ENCODE assay signal across 8 cellular contexts in genomic region chr2:240434728-240435456, GRCh38. TPM values are rescaled to one million over a fixed set of nuclear protein-coding genes. Genes with fewer than 3 reads are reported as not detected.
DNase-seq lines count a peak whose midpoint lies in the region; ATAC-seq, FAIRE-seq and TF ChIP-seq lines count a peak whose summit lies in the region.

No MANE protein-coding gene starts in this region.

- H3K4me1 Mint-ChIP-seq in dendritic cell treated with granulocyte-macrophage colony-stimulating factor and Interleukin-4, amounts not matched to agents 40 ng/mL and 50 ng/mL, for 4 days (ENCODE audit: low read depth) = peaks cover 6% of the 10 kb centered on the region

- no peak for FAIRE-seq in HepG2 (lab: Jason Lieb, UNC)

- ATAC-seq in HG02870 (IDR thresholded peaks at IDR 0.05; ENCODE audit: unreplicated experiment) (peak; percentile 58), HepG2 (no peak), GM18519 (IDR thresholded peaks at IDR 0.05; ENCODE audit: low FRiP score, unreplicated experiment) (no peak)

- H3K4me2 ChIP-seq in HepG2 (ENCODE audit: low read depth, low read length) = peak overlapping the region; percentile 33

- no peaks in the 10 kb centered on the region for H3K36me3 Mint-ChIP-seq in dendritic cell treated with granulocyte-macrophage colony-stimulating factor and Interleukin-4, amounts not matched to agents 40 ng/mL and 50 ng/mL, for 4 days (ENCODE audit: low read depth)

- no peaks in the 10 kb centered on the region for H3K79me2 ChIP-seq in HepG2 (ENCODE audit: insufficient read depth, low read length)

- peaks cover 10% of the 10 kb centered on the region for H3K4me1 ChIP-seq in HepG2 (ENCODE audit: insufficient read depth, low read length)

- intact Hi-C loops in dendritic cell treated with granulocyte-macrophage colony-stimulating factor and Interleukin-4, amounts not matched to agents 40 ng/mL and 50 ng/mL, for 4 days (cut with micrococcal nuclease) = loop anchor here (5.0 kb wide), 1 partner anchor 203 kb away; no protein-coding TSS in a partner anchor
- intact Hi-C loops in HepG2 (cut with micrococcal nuclease; ENCODE audit: unreplicated experiment) = loop anchor here (5.0 kb wide), 2 partner anchors 183 to 283 kb away; no protein-coding TSS in a partner anchor

- H3K9me3 Mint-ChIP-seq in dendritic cell treated with granulocyte-macrophage colony-stimulating factor and Interleukin-4, amounts not matched to agents 40 ng/mL and 50 ng/mL, for 4 days = no peaks in the 10 kb centered on the region

- peaks cover 59% of the 10 kb centered on the region for H3K27me3 Mint-ChIP-seq in dendritic cell treated with granulocyte-macrophage colony-stimulating factor and Interleukin-4, amounts not matched to agents 40 ng/mL and 50 ng/mL, for 4 days

- in situ Hi-C loops in HepG2 (cut with HindIII; ENCODE audit: extremely low pct_ligation_motif_present, low pct_unique_long_range_greater_than_20kb) = loop anchor here (5.0 kb wide), 2 partner anchors 203 to 283 kb away; no protein-coding TSS in a partner anchor

- CTCF ChIA-PET in HepG2 (lab: Yijun Ruan, JAX; ENCODE audit: low intra/inter-chr PET ratio, low total read pairs) = no interaction called here

- H3K9me3 ChIP-seq in HepG2 (ENCODE audit: low read length) = no peaks in the 10 kb centered on the region

- TF ChIP-seq POLR2A in HepG2 (IDR thresholded peaks at IDR 0.05; ENCODE audit: insufficient read depth in 1 of 2, low read depth in 2 of 2, low read length in 2 of 2) = no peak

- peak; percentile 85 for DNase-seq in GM12865 (ENCODE audit: low read depth)
- peak; percentile 95 for DNase-seq in NCI-H345 (lab: John Stamatoyannopoulos, UW)
- peak; percentile 86 to 87 for DNase-seq in activated CD4-positive, alpha-beta T cell treated with anti-CD3 and anti-CD28 coated beads, Interleukin-2, amount 50 U/mL, for 4 hours
- peak; percentile 52 for DNase-seq in HepG2 (ENCODE audit: low spot score)
- peak; percentile 76 to 81 for DNase-seq in stimulated activated CD4-positive, alpha-beta T cell treated with anti-CD3 and anti-CD28 coated beads, Interleukin-2, amount 100 ng/mL, for 48 hours

- H3K9ac ChIP-seq in HepG2 (ENCODE audit: insufficient read depth, low read depth, low read length) = no peak overlapping the region

- BruUV-seq in HepG2 (replicated peaks; lab: Mats Ljungman, UMichigan) = no TSS peak

- TF ChIP-seq CTCF in GM12865 (IDR thresholded peaks at IDR 0.05; ENCODE audit: insufficient read depth, low read depth, low read length, missing control alignments) (no peak), HepG2 (CRISPR knock-in tag; IDR thresholded peaks at IDR 0.05) (no peak)

- H3K36me3 ChIP-seq in HepG2 (replicated peaks in 1 of 2; ENCODE audit: control insufficient read depth in 1 of 2, insufficient read depth in 2 of 2, low read length in 2 of 2) = no peaks in the 10 kb centered on the region

- H3K4me3 Mint-ChIP-seq in dendritic cell treated with granulocyte-macrophage colony-stimulating factor and Interleukin-4, amounts not matched to agents 40 ng/mL and 50 ng/mL, for 4 days = peak overlapping the region; percentile 67

- H4K20me1 ChIP-seq in HepG2 (ENCODE audit: insufficient read depth, low read length) = peaks cover 3% of the 10 kb centered on the region; the same call in 1 of the 2 replicates

- peak overlapping the region; percentile 44 for H3K4me3 ChIP-seq in GM12865 (ENCODE audit: low read depth, low read length)
- peak overlapping the region in 2 of 3 experiments; percentile 25 to 49; a peak in 2 of 6 replicates for H3K4me3 ChIP-seq in HepG2 (replicated peaks in 1 of 3; ENCODE audit: insufficient read depth in 1 of 3, low read depth in 2 of 3, low read length in 3 of 3)

- TF ChIP-seq RAD21 in HepG2 (CRISPR knock-in tag; IDR thresholded peaks at IDR 0.05) = no peak

- no peak overlapping the region for H2AFZ ChIP-seq in HepG2 (ENCODE audit: low read length)

- POLR2A ChIA-PET in HepG2 (lab: Yijun Ruan, JAX) = interaction anchor here (0.9 to 1.7 kb wide), 3 partner anchors 179 to 184 kb away, joined by 3 to 7 read pairs (median 3); no protein-coding TSS in a partner anchor

- H3K27me3 ChIP-seq in HepG2 (ENCODE audit: control insufficient read depth in 1 of 2, insufficient read depth in 2 of 2, low read length in 2 of 2) = peaks cover 36 to 69% of the 10 kb centered on the region in 2 experiments

- H3K27ac ChIP-seq in HepG2 (ENCODE audit: extremely low read length, insufficient read depth, low read length) = no peak overlapping the region

- no peak overlapping the region for H3K27ac Mint-ChIP-seq in dendritic cell treated with granulocyte-macrophage colony-stimulating factor and Interleukin-4, amounts not matched to agents 40 ng/mL and 50 ng/mL, for 4 days

- 27% methylated on average over 40 of the region's 71 CpGs for WGBS in HepG2 (ENCODE audit: low lambda C conversion rate)

- TF ChIP-seq EP300 in HepG2 (IDR thresholded peaks at IDR 0.05; ENCODE audit: low read depth in 2 of 2, low read length in 2 of 2) (no peak), HepG2 (CRISPR knock-in tag; IDR thresholded peaks at IDR 0.05; ENCODE audit: borderline replicate concordance) (no peak)

TF ChIP-seq in HepG2, 621 proteins besides CTCF, POLR2A, EP300 and RAD21 (continues in another document):
- TF ChIP-seq ZFP91 (CRISPR knock-in tag; IDR thresholded peaks at IDR 0.05; ENCODE audit: borderline replicate concordance) (0 out of 2 replicates have a peak, but pooled peaks have one; percentile 19), ZFP36 (IDR thresholded peaks at IDR 0.05; ENCODE audit: borderline replicate concordance, low read depth, low read length, partially characterized antibody) (no peak), CREB1 (IDR thresholded peaks at IDR 0.05) (peak; percentile 14; the same call in 1 of the 2 replicates), CREB1 (CRISPR knock-in tag; IDR thresholded peaks at IDR 0.05) (no peak), GABPB1 (CRISPR knock-in tag; IDR thresholded peaks at IDR 0.05) (peak; percentile 88), PCBP1 (IDR thresholded peaks at IDR 0.05; ENCODE audit: borderline replicate concordance, low read depth, low read length) (0 out of 2 replicates have a peak, but pooled peaks have one; percentile 3)

RNA-seq across cellular contexts. Expression of gene GPC1, which starts 0.6 kb away (rescaled TPM):
- total RNA-seq in HepG2 (2016; rRNA removed; fragmentation: Illumina TruSeq; extraction: Trizol) = 2.1 and 5.5 TPM in 2 replicates
- 0.91 and 1.6 TPM in 2 replicates for total RNA-seq in HepG2 (2016; cell fraction: cytosol; rRNA removed; fragmentation: Illumina TruSeq; extraction: Trizol; ENCODE audit: low read depth)
- total RNA-seq in HepG2 (2016; cell fraction: insoluble cytoplasmic fraction; rRNA removed; fragmentation: Illumina TruSeq; extraction: Trizol) = 1.8 and 5.2 TPM in 2 replicates
- total RNA-seq in HepG2 (2016; cell fraction: membrane; rRNA removed; fragmentation: Illumina TruSeq; extraction: Trizol) = 1.9 and 2.0 TPM in 2 replicates
- 5.4 and 7.0 TPM in 2 replicates for total RNA-seq in HepG2 (2016; cell fraction: nucleus; rRNA removed; fragmentation: Illumina TruSeq; extraction: Trizol)
- polyA plus RNA-seq in HepG2 (2011; rRNA removed) = 4.0 and 4.8 TPM in 2 replicates
- polyA plus RNA-seq in HepG2 (2011; cell fraction: cytosol; rRNA removed) = 2.4 and 5.8 TPM in 2 replicates
- 6.0 and 8.9 TPM in 2 replicates for polyA plus RNA-seq in HepG2 (2011; cell fraction: nucleus; rRNA removed)
- polyA plus RNA-seq in HepG2 (2012) = 1.1 and 2.2 TPM in 2 replicates
- 1.3 and 1.7 TPM in 2 replicates for polyA plus RNA-seq in HepG2 (2016; cell fraction: cytosol; fragmentation: Illumina TruSeq; extraction: Trizol; ENCODE audit: low read depth)
- 3.2 and 3.7 TPM in 2 replicates for polyA plus RNA-seq in HepG2 (2016; cell fraction: insoluble cytoplasmic fraction; fragmentation: Illumina TruSeq; extraction: Trizol; ENCODE audit: low read depth)
- 2.1 and 3.5 TPM in 2 replicates for polyA plus RNA-seq in HepG2 (2016; cell fraction: membrane; fragmentation: Illumina TruSeq; extraction: Trizol; ENCODE audit: low read depth)
- 12.8 and 13.1 TPM in 2 replicates for polyA plus RNA-seq in HepG2 (2016; cell fraction: nucleus; fragmentation: Illumina TruSeq; extraction: Trizol; ENCODE audit: insufficient read depth, low read depth)
- 9.2 and 40.8 TPM in 2 replicates for polyA minus RNA-seq in HepG2 (2011; rRNA and poly(A)+ RNA removed; ENCODE audit: low replicate concordance)
- polyA minus RNA-seq in HepG2 (2011; cell fraction: cytosol; rRNA and poly(A)+ RNA removed) = 7.8 and 8.3 TPM in 2 replicates
- 2.1 and 4.8 TPM in 2 replicates for polyA minus RNA-seq in HepG2 (2011; cell fraction: nucleus; rRNA and poly(A)+ RNA removed)
